Comparison of ENCODE assay signal across 29 cellular contexts in genomic region chr11:27604416-27604815, GRCh38.
"Had no signal": no experiment of that assay in that cellular context is flagged by ENCODE, and none has a peak within 500 bp of the region (broad histone marks: within the 10 kb centered on the region; RNA-seq: fewer than 3 reads in every experiment).

No MANE protein-coding gene starts in this region.

- H3K9me3 Mint-ChIP-seq: stimulated activated effector memory CD8-positive, alpha-beta T cell treated with anti-CD3 and anti-CD28 coated beads, Interleukin-12 subunit alpha, Interleukin-12 subunit beta, amount 100 ng/mL, for 72 hours; stimulated activated memory B cell treated with anti-CD40 and anti-IgM and Interleukin-4, amounts not matched to agents 10 μg/mL and 1 μg/mL and 100 μg/mL, for 72 hours; stimulated activated naive B cell treated with anti-CD40 and anti-IgM and Interleukin-4, amounts not matched to agents 10 μg/mL and 1 μg/mL and 100 μg/mL, for 72 hours; stimulated activated naive CD8-positive, alpha-beta T cell treated with anti-CD3 and anti-CD28 coated beads, Interleukin-15, amount 100 ng/mL, for 72 hours; stimulated activated naive CD8-positive, alpha-beta T cell treated with anti-CD3 and anti-CD28 coated beads, Interleukin-15, Interleukin-2, amounts not matched to agents 100 ng/mL and 50 ng/mL, for 24 hours; type B pancreatic cell had no signal

- H3K36me3 Mint-ChIP-seq: stimulated activated effector memory CD8-positive, alpha-beta T cell treated with anti-CD3 and anti-CD28 coated beads, Interleukin-12 subunit alpha, Interleukin-12 subunit beta, amount 100 ng/mL, for 72 hours; stimulated activated memory B cell treated with anti-CD40 and anti-IgM and Interleukin-4, amounts not matched to agents 10 μg/mL and 1 μg/mL and 100 μg/mL, for 72 hours; stimulated activated naive B cell treated with anti-CD40 and anti-IgM and Interleukin-4, amounts not matched to agents 10 μg/mL and 1 μg/mL and 100 μg/mL, for 72 hours; type B pancreatic cell had no signal

- H3K27ac ChIP-seq: stomach, suprapubic skin, testis, thoracic aorta, thyroid gland, tibial artery, tibial nerve, transverse colon, upper lobe of left lung, upper lobe of right lung, uterus, vagina had no signal

- H3K4me1 Mint-ChIP-seq: stimulated activated effector memory CD8-positive, alpha-beta T cell treated with anti-CD3 and anti-CD28 coated beads, Interleukin-12 subunit alpha, Interleukin-12 subunit beta, amount 100 ng/mL, for 72 hours; stimulated activated memory B cell treated with anti-CD40 and anti-IgM and Interleukin-4, amounts not matched to agents 10 μg/mL and 1 μg/mL and 100 μg/mL, for 72 hours; stimulated activated naive B cell treated with anti-CD40 and anti-IgM and Interleukin-4, amounts not matched to agents 10 μg/mL and 1 μg/mL and 100 μg/mL, for 72 hours; stimulated activated naive CD8-positive, alpha-beta T cell treated with anti-CD3 and anti-CD28 coated beads, Interleukin-15, amount 100 ng/mL, for 72 hours had no signal

- FAIRE-seq: urothelium cell line had no signal

- H3K27me3 ChIP-seq: stomach, suprapubic skin, testis, thyroid gland, tibial artery, tibial nerve, transverse colon, upper lobe of left lung, upper lobe of right lung, uterus, vagina had no signal

- ATAC-seq: stimulated activated effector memory CD8-positive, alpha-beta T cell treated with anti-CD3 and anti-CD28 coated beads, Interleukin-12 subunit alpha, Interleukin-12 subunit beta, amount 100 ng/mL, for 72 hours; stimulated activated memory B cell treated with anti-CD40 and anti-IgM and Interleukin-4, amounts not matched to agents 10 μg/mL and 1 μg/mL and 100 μg/mL, for 72 hours; stimulated activated naive B cell treated with anti-CD40 and anti-IgM and Interleukin-4, amounts not matched to agents 10 μg/mL and 1 μg/mL and 100 μg/mL, for 72 hours; stimulated activated naive CD8-positive, alpha-beta T cell treated with anti-CD3 and anti-CD28 coated beads, Interleukin-15, amount 100 ng/mL, for 72 hours; stimulated activated naive CD8-positive, alpha-beta T cell treated with anti-CD3 and anti-CD28 coated beads, Interleukin-15, Interleukin-2, amounts not matched to agents 100 U/mL and 50 U/mL, for 24 hours; upper lobe of right lung had no signal

- H3K4me3 ChIP-seq: stomach, suprapubic skin, testis, thoracic aorta, thyroid gland, tibial artery, tibial nerve, transverse colon, upper lobe of left lung, upper lobe of right lung, uterus, vagina had no signal

- H3K4me1 ChIP-seq: stomach, suprapubic skin, testis, thyroid gland, tibial artery, tibial nerve, transverse colon, upper lobe of left lung, upper lobe of right lung, uterus, vagina had no signal

- H3K9me3 ChIP-seq: stomach, suprapubic skin, testis, thoracic aorta, thyroid gland, tibial artery, tibial nerve, transverse colon, upper lobe of left lung, upper lobe of right lung, uterus, vagina had no signal

- H3K27me3 Mint-ChIP-seq: stimulated activated memory B cell treated with anti-CD40 and anti-IgM and Interleukin-4, amounts not matched to agents 10 μg/mL and 1 μg/mL and 100 μg/mL, for 72 hours; stimulated activated naive B cell treated with anti-CD40 and anti-IgM and Interleukin-4, amounts not matched to agents 10 μg/mL and 1 μg/mL and 100 μg/mL, for 72 hours; stimulated activated naive CD8-positive, alpha-beta T cell treated with anti-CD3 and anti-CD28 coated beads, Interleukin-15, amount 100 ng/mL, for 72 hours; stimulated activated naive CD8-positive, alpha-beta T cell treated with anti-CD3 and anti-CD28 coated beads, Interleukin-15, Interleukin-2, amounts not matched to agents 100 ng/mL and 50 ng/mL, for 24 hours; type B pancreatic cell had no signal

- H3K36me3 ChIP-seq: stomach, suprapubic skin, thoracic aorta, thyroid gland, tibial artery, transverse colon, upper lobe of left lung, upper lobe of right lung, uterus, vagina had no signal

- DNase-seq: stimulated activated CD4-positive, alpha-beta T cell treated with anti-CD3 and anti-CD28 coated beads, Interleukin-2, amount 100 ng/mL, for 48 hours; stimulated activated CD4-positive, alpha-beta T cell treated with anti-CD3 and anti-CD28 coated beads, Interleukin-4, amount 100 ng/mL, for 1 hour; stimulated activated CD4-positive, alpha-beta T cell treated with anti-CD3 and anti-CD28 coated beads, Interleukin-4, amount 100 ng/mL, for 24 hours; stimulated activated CD4-positive, alpha-beta T cell treated with anti-CD3 and anti-CD28 coated beads, Interleukin-4, amount 100 ng/mL, for 4 hours; stimulated activated CD8-positive, alpha-beta memory T cell treated with anti-CD3 and anti-CD28 coated beads, Interleukin-4, amount 100 ng/mL, for 48 hours; stimulated activated naive B cell treated with anti-CD40 and anti-IgM and Interleukin-4, amounts not matched to agents 10 μg/mL and 1 μg/mL and 100 μg/mL, for 72 hours; stimulated activated naive CD4-positive, alpha-beta T cell; stimulated activated naive CD4-positive, alpha-beta T cell treated with Interleukin-2 at 50 U/mL for 16 hours; stimulated activated naive CD8-positive, alpha-beta T cell treated with anti-CD3 and anti-CD28 coated beads, Interleukin-15, amount 100 ng/mL, for 72 hours; stimulated activated naive CD8-positive, alpha-beta T cell treated with anti-CD3 and anti-CD28 coated beads, Interleukin-15, Interleukin-2, amounts not matched to agents 100 U/mL and 50 U/mL, for 24 hours; stomach; substantia nigra; testis; thyroid gland; tibial artery; transverse colon; trophoblast cell; upper lobe of left lung; upper lobe of right lung; uterus had no signal

- H3K4me3 Mint-ChIP-seq: stimulated activated effector memory CD8-positive, alpha-beta T cell treated with anti-CD3 and anti-CD28 coated beads, Interleukin-12 subunit alpha, Interleukin-12 subunit beta, amount 100 ng/mL, for 72 hours; stimulated activated memory B cell treated with anti-CD40 and anti-IgM and Interleukin-4, amounts not matched to agents 10 μg/mL and 1 μg/mL and 100 μg/mL, for 72 hours; stimulated activated naive B cell treated with anti-CD40 and anti-IgM and Interleukin-4, amounts not matched to agents 10 μg/mL and 1 μg/mL and 100 μg/mL, for 72 hours; stimulated activated naive CD8-positive, alpha-beta T cell treated with anti-CD3 and anti-CD28 coated beads, Interleukin-15, amount 100 ng/mL, for 72 hours; stimulated activated naive CD8-positive, alpha-beta T cell treated with anti-CD3 and anti-CD28 coated beads, Interleukin-15, Interleukin-2, amounts not matched to agents 100 ng/mL and 50 ng/mL, for 24 hours; type B pancreatic cell had no signal

- H3K27ac Mint-ChIP-seq: stimulated activated effector memory CD8-positive, alpha-beta T cell treated with anti-CD3 and anti-CD28 coated beads, Interleukin-12 subunit alpha, Interleukin-12 subunit beta, amount 100 ng/mL, for 72 hours; stimulated activated memory B cell treated with anti-CD40 and anti-IgM and Interleukin-4, amounts not matched to agents 10 μg/mL and 1 μg/mL and 100 μg/mL, for 72 hours; stimulated activated naive B cell treated with anti-CD40 and anti-IgM and Interleukin-4, amounts not matched to agents 10 μg/mL and 1 μg/mL and 100 μg/mL, for 72 hours; stimulated activated naive CD8-positive, alpha-beta T cell treated with anti-CD3 and anti-CD28 coated beads, Interleukin-15, amount 100 ng/mL, for 72 hours; stimulated activated naive CD8-positive, alpha-beta T cell treated with anti-CD3 and anti-CD28 coated beads, Interleukin-15, Interleukin-2, amounts not matched to agents 100 ng/mL and 50 ng/mL, for 24 hours; type B pancreatic cell had no signal
